In the genomic region with DNA sequence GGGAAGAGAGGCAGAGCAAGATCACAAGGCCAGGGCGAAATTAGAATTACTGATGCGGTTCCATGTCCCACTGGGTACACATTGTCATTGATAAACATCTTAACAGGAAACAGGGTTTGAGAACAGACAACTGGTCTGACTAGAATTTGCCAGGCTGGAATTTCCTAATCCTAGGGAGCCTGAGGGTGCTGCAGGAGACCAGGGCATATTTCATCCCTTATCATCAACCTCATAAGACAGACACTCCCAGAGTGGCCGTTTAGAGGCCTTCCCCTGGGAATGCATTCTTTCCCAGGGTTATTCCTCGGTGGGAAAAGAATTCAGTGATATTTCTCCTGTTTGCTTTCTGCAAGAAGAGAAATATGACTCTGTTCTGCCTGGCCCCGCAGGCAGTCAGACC, we compare ENCODE assay signal across 1 cellular context.
TF ChIP-seq lines count a peak whose summit lies in the region.

No MANE protein-coding gene starts in this region.

TF ChIP-seq in K562, 482 proteins besides CTCF, POLR2A, EP300 and RAD21 (continued from another document):
- TF ChIP-seq TRIM28 (IDR thresholded peaks at IDR 0.05), result peak; percentile 82
- TF ChIP-seq, protein P1, sequence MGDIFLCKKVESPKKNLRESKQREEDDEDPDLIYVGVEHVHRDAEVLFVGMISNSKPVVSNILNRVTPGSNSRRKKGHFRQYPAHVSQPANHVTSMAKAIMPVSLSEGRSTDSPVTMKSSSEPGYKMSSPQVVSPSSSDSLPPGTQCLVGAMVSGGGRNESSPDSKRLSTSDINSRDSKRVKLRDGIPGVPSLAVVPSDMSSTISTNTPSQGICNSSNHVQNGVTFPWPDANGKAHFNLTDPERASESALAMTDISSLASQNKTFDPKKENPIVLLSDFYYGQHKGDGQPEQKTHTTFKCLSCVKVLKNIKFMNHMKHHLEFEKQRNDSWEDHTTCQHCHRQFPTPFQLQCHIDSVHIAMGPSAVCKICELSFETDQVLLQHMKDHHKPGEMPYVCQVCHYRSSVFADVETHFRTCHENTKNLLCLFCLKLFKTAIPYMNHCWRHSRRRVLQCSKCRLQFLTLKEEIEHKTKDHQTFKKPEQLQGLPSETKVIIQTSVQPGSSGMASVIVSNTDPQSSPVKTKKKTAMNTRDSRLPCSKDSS (IDR thresholded peaks at IDR 0.05; ENCODE audit: low read depth, partially characterized antibody), result peak; percentile 67
